8 cellular contexts compared by ENCODE assay signal in genomic region chr10:930415-931325, GRCh38. TPM values are rescaled to one million over a fixed set of nuclear protein-coding genes. Genes with fewer than 3 reads are reported as not detected.
DNase-seq lines count a peak whose midpoint lies in the region; ATAC-seq, FAIRE-seq and TF ChIP-seq lines count a peak whose summit lies in the region.

No MANE protein-coding gene starts in this region.

- H3K4me3 ChIP-seq in A673 (ENCODE audit: low read depth, low read length, poor library complexity, severe bottlenecking): peak overlapping the region; percentile 91
- H3K4me3 ChIP-seq in foreskin fibroblast (ENCODE audit: low read depth in 1 of 2, low read length in 2 of 2): peak overlapping the region; percentile 67 to 91
- H3K4me3 ChIP-seq in neuron (ENCODE audit: low read length): peak overlapping the region; percentile 67

- H3K27me3 ChIP-seq in A673 (replicated peaks; ENCODE audit: insufficient read depth, low read depth, low read length, poor library complexity) (no peaks in the 10 kb centered on the region), neuron (ENCODE audit: insufficient read depth, low read length) (no peaks in the 10 kb centered on the region)

- intact Hi-C loops in A673 (cut with micrococcal nuclease; ENCODE audit: unreplicated experiment): no loop called here

- H3K36me3 ChIP-seq in A673 (ENCODE audit: insufficient read depth, low read length, poor library complexity, severe bottlenecking) (peaks cover 10% of the 10 kb centered on the region), neuron (ENCODE audit: insufficient read depth, low read length) (peaks cover 10% of the 10 kb centered on the region)

- FAIRE-seq in GM18507 (lab: Jason Lieb, UNC): peak; percentile 54

- no peak overlapping the region for H2AFZ ChIP-seq in neuron (ENCODE audit: low read depth, low read length)

- TF ChIP-seq CTCF in A673 (conservative IDR thresholded peaks at IDR 0.05; ENCODE audit: low read depth, low read length) (no peak), foreskin fibroblast (IDR thresholded peaks at IDR 0.05; ENCODE audit: low read depth, low read length) (no peak)

- CTCF ChIA-PET in A673 (lab: Charles Lee): interaction anchor here (0.5 kb wide), 1 partner anchor 787 kb away, joined by 6 read pairs; no protein-coding TSS in a partner anchor

- H3K9me3 Mint-ChIP-seq in activated T-helper 17 cell treated with anti-CD3 and anti-CD28 coated beads, Interleukin-2, amount 50 U/mL, for 72 hours: no peaks in the 10 kb centered on the region

- BruUV-seq in A673 (replicated peaks; lab: Mats Ljungman, UMichigan): no TSS peak

- peaks cover 25% of the 10 kb centered on the region for H3K4me1 Mint-ChIP-seq in activated T-helper 17 cell treated with anti-CD3 and anti-CD28 coated beads, Interleukin-2, amount 50 U/mL, for 72 hours

- H3K27ac Mint-ChIP-seq in activated T-helper 17 cell treated with anti-CD3 and anti-CD28 coated beads, Interleukin-2, amount 50 U/mL, for 72 hours: peak overlapping the region; percentile 99

- H3K27me3 Mint-ChIP-seq in activated T-helper 17 cell treated with anti-CD3 and anti-CD28 coated beads, Interleukin-2, amount 50 U/mL, for 72 hours: no peaks in the 10 kb centered on the region

- DNase-seq in A673 (ENCODE audit: low spot score) (peak; percentile 18), GM18507 (ENCODE audit: extremely low spot score, insufficient read length, low read depth) (no peak), NCI-H128 (lab: John Stamatoyannopoulos, UW; ENCODE audit: unreplicated experiment) (peak; percentile 1), foreskin fibroblast (peak; percentile 29 to 75), OCI-M2 (lab: John Stamatoyannopoulos, UW; ENCODE audit: unreplicated experiment) (no peak)

- H3K9me3 ChIP-seq in A673 (ENCODE audit: low read depth, low read length, poor library complexity, severe bottlenecking) (no peaks in the 10 kb centered on the region), neuron (ENCODE audit: low read length) (no peaks in the 10 kb centered on the region)

- peaks cover 42% of the 10 kb centered on the region for H3K36me3 Mint-ChIP-seq in activated T-helper 17 cell treated with anti-CD3 and anti-CD28 coated beads, Interleukin-2, amount 50 U/mL, for 72 hours (ENCODE audit: low read depth)

- peaks cover 16% of the 10 kb centered on the region for H3K4me1 ChIP-seq in A673 (ENCODE audit: insufficient read depth, low read length, poor library complexity, severe bottlenecking)
- H3K4me1 ChIP-seq in neuron (ENCODE audit: insufficient read depth, low read length): peaks cover 12% of the 10 kb centered on the region

- H3K27ac ChIP-seq in A673 (ENCODE audit: low read depth, low read length, poor library complexity, severe bottlenecking): peak overlapping the region; percentile 73

- no peak for ATAC-seq in activated T-helper 17 cell treated with anti-CD3 and anti-CD28 coated beads, Interleukin-2, amount 50 U/mL, for 72 hours (replicated peaks)
- ATAC-seq in HG02623 (IDR thresholded peaks at IDR 0.05; ENCODE audit: unreplicated experiment): no peak

- POLR2A ChIA-PET in A673 (lab: Charles Lee; ENCODE audit: low non-redundant PET): no interaction called here

- H3K4me3 Mint-ChIP-seq in activated T-helper 17 cell treated with anti-CD3 and anti-CD28 coated beads, Interleukin-2, amount 50 U/mL, for 72 hours: peak overlapping the region; percentile 99

RNA-seq across cellular contexts. Expression of gene LARP4B, which starts 0.8 kb away (rescaled TPM):
- 101 and 104 TPM in 2 replicates for total RNA-seq in A673 (2021)
- 100 to 1,000 TPM in 1 of 2 donors, 10 to 100 TPM in 1; 85.5 to 119 TPM for total RNA-seq in activated T-helper 17 cell treated with anti-CD3 and anti-CD28 coated beads, Interleukin-2, amount 50 U/mL, for 72 hours

RNA-seq across cellular contexts. Expression of gene GTPBP4, which starts 57.6 kb away (rescaled TPM):
- 137 and 163 TPM in 2 replicates for total RNA-seq in A673 (2021)
- 100 to 1,000 TPM in 1 of 2 donors, 10 to 100 TPM in 1; 68.6 to 101 TPM for total RNA-seq in activated T-helper 17 cell treated with anti-CD3 and anti-CD28 coated beads, Interleukin-2, amount 50 U/mL, for 72 hours

Comparison
In these comparisons a context has a peak if more than half of its experiments do, and no peak if none do; other contexts are left out.
1. DNase-seq: peak in A673 (single experiment), NCI-H128 (single experiment) and foreskin fibroblast (2 of 2); none in GM18507 (single experiment) and OCI-M2 (single experiment).
2. Peak in every context shown above with its lines, with median percentiles within 50 percentile points of each other: H3K4me3 ChIP-seq.